ENCODE assay signal across 8 cellular contexts in genomic region chr2:70029814-70030409, GRCh38. TPM values are rescaled to one million over a fixed set of nuclear protein-coding genes. Genes with fewer than 3 reads are reported as not detected.
DNase-seq lines count a peak whose midpoint lies in the region; ATAC-seq, FAIRE-seq and TF ChIP-seq lines count a peak whose summit lies in the region.

No MANE protein-coding gene starts in this region.

- H3K27me3 Mint-ChIP-seq in stimulated activated memory B cell treated with anti-CD40 and anti-IgM and Interleukin-4, amounts not matched to agents 10 μg/mL and 1 μg/mL and 100 μg/mL, for 72 hours: no peaks in the 10 kb centered on the region

- H3K27me3 ChIP-seq in breast epithelium (no peaks in the 10 kb centered on the region), stomach smooth muscle (ENCODE audit: control insufficient read depth in 1 of 2, insufficient read depth in 2 of 2, low read length in 2 of 2) (no peaks in the 10 kb centered on the region)

- no peak overlapping the region for H3K4me3 ChIP-seq in breast epithelium
- H3K4me3 ChIP-seq in kidney (ENCODE audit: low read length in 2 of 2): peak overlapping the region in 1 of 2 donors; percentile 7
- peak overlapping the region in 1 of 2 donors; percentile 47 for H3K4me3 ChIP-seq in stomach smooth muscle (ENCODE audit: low read length in 2 of 2)

- no peaks in the 10 kb centered on the region for H3K4me1 Mint-ChIP-seq in stimulated activated memory B cell treated with anti-CD40 and anti-IgM and Interleukin-4, amounts not matched to agents 10 μg/mL and 1 μg/mL and 100 μg/mL, for 72 hours

- TF ChIP-seq POLR2A in breast epithelium (IDR thresholded peaks at IDR 0.05): no peak

- H3K4me3 Mint-ChIP-seq in stimulated activated memory B cell treated with anti-CD40 and anti-IgM and Interleukin-4, amounts not matched to agents 10 μg/mL and 1 μg/mL and 100 μg/mL, for 72 hours: no peak overlapping the region

- intact Hi-C loops in breast epithelium (cut with DNase I; ENCODE audit: low total_unique reads) (no loop called here), kidney (cut with DNase I) (no loop called here)

- H3K4me1 ChIP-seq in breast epithelium (no peaks in the 10 kb centered on the region), kidney (ENCODE audit: control insufficient read depth in 1 of 2, insufficient read depth in 1 of 2, low read depth in 1 of 2, low read length in 2 of 2) (peaks cover 18 to 22% of the 10 kb centered on the region in 2 donors), stomach smooth muscle (ENCODE audit: control insufficient read depth, insufficient read depth, low read length) (peaks cover 24% of the 10 kb centered on the region)

- H3K9ac ChIP-seq in kidney (ENCODE audit: low read length in 2 of 2) (peak overlapping the region in 1 of 2 donors; percentile 49), stomach smooth muscle (ENCODE audit: low read length in 2 of 2) (peak overlapping the region; percentile 5 to 36)

- FAIRE-seq in kidney (lab: Jason Lieb, UNC): peak; percentile 52

- no peaks in the 10 kb centered on the region for H3K36me3 ChIP-seq in breast epithelium
- H3K36me3 ChIP-seq in kidney (ENCODE audit: control insufficient read depth in 1 of 2, insufficient read depth in 2 of 2, low read length in 2 of 2): no peaks in the 10 kb centered on the region
- peaks cover 0 to 6% of the 10 kb centered on the region in 2 donors for H3K36me3 ChIP-seq in stomach smooth muscle (ENCODE audit: control insufficient read depth in 2 of 2, insufficient read depth in 2 of 2, low read length in 2 of 2)

- DNase-seq in HUDEP-2 (lab: John Stamatoyannopoulos, UW; ENCODE audit: unreplicated experiment in 76 of 76) (peak in 65 of 76 experiments; percentile 5 to 68 (median 38)), breast epithelium (ENCODE audit: low spot score in 2 of 2) (peak in 1 of 2 donors; percentile 41), kidney (peak; percentile 83)
- no peak for DNase-seq in central memory CD4-positive, alpha-beta T cell

- no peaks in the 10 kb centered on the region for H3K9me3 Mint-ChIP-seq in stimulated activated memory B cell treated with anti-CD40 and anti-IgM and Interleukin-4, amounts not matched to agents 10 μg/mL and 1 μg/mL and 100 μg/mL, for 72 hours

- H3K9me3 ChIP-seq in breast epithelium: no peaks in the 10 kb centered on the region
- no peaks in the 10 kb centered on the region for H3K9me3 ChIP-seq in kidney (ENCODE audit: control insufficient read depth in 1 of 2, low read length in 2 of 2)
- no peaks in the 10 kb centered on the region for H3K9me3 ChIP-seq in stomach smooth muscle (ENCODE audit: control insufficient read depth in 2 of 2, low read length in 2 of 2)

- H3K27ac ChIP-seq in breast epithelium: peak overlapping the region; percentile 70 to 87
- peak overlapping the region; percentile 44 to 78 for H3K27ac ChIP-seq in kidney (ENCODE audit: low read depth in 2 of 2, low read length in 2 of 2)
- peak overlapping the region; percentile 82 for H3K27ac ChIP-seq in stomach smooth muscle (ENCODE audit: low read length)

- no peak overlapping the region for H3K27ac Mint-ChIP-seq in stimulated activated memory B cell treated with anti-CD40 and anti-IgM and Interleukin-4, amounts not matched to agents 10 μg/mL and 1 μg/mL and 100 μg/mL, for 72 hours

- H3K36me3 Mint-ChIP-seq in stimulated activated memory B cell treated with anti-CD40 and anti-IgM and Interleukin-4, amounts not matched to agents 10 μg/mL and 1 μg/mL and 100 μg/mL, for 72 hours: peaks cover 34% of the 10 kb centered on the region

- no peak for TF ChIP-seq CTCF in breast epithelium (IDR thresholded peaks at IDR 0.05)
- no peak for TF ChIP-seq CTCF in kidney (IDR thresholded peaks at IDR 0.05; ENCODE audit: borderline replicate concordance, extremely low read depth, insufficient read depth)

- ATAC-seq in GM21528 (IDR thresholded peaks at IDR 0.05; ENCODE audit: low FRiP score, unreplicated experiment) (no peak), HG03469 (IDR thresholded peaks at IDR 0.05; ENCODE audit: unreplicated experiment) (no peak)
- ATAC-seq in stimulated activated memory B cell treated with anti-CD40 and anti-IgM and Interleukin-4, amounts not matched to agents 10 μg/mL and 1 μg/mL and 100 μg/mL, for 72 hours: no peak

RNA-seq across cellular contexts. Expression of gene PCBP1, which starts 57.4 kb away (rescaled TPM):
- 100 to 1,000 TPM; 121 to 210 (median 145) TPM for total RNA-seq in breast epithelium
- 298 TPM for total RNA-seq in kidney
- 224 TPM for polyA plus RNA-seq in kidney (ENCODE audit: insufficient read depth, low read depth, low replicate concordance)
